Comparison of ENCODE assay signal across 16 cellular contexts in the genomic region with DNA sequence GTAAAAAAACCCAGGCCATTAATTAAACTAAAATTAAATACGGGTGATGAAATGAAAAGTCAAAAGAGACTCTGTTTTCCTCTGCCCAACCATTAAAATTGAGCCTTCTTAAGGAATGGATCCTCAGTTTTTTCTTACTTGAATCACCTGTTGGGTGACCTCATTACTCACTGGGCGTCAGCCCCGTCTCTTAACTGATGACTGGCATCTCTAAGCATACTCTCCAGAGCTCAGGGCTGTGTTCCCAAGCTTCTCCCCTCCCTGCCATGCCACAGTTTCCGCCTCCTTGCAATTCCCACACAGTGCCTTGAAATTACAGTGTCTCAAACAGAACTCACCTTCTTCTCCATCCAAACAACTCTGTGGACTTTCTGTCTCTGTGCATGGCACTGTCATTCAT.
DNase-seq lines count a peak whose midpoint lies in the region; ATAC-seq and TF ChIP-seq lines count a peak whose summit lies in the region.
"Had no signal": no experiment of that assay in that cellular context is flagged by ENCODE, and none has a peak within 500 bp of the region (broad histone marks: within the 10 kb centered on the region; RNA-seq: fewer than 3 reads in every experiment).

No MANE protein-coding gene starts in this region.

- H3K27ac Mint-ChIP-seq in immature natural killer cell = no peak overlapping the region
- H3K27ac Mint-ChIP-seq: GM23338 had no signal

- H3K27me3 Mint-ChIP-seq in immature natural killer cell (ENCODE audit: low read depth in 3 of 3) = no peaks in the 10 kb centered on the region
- H3K27me3 Mint-ChIP-seq: CD4-positive, CD25-positive, alpha-beta regulatory T cell had no signal

- no peaks in the 10 kb centered on the region for H3K36me3 ChIP-seq in HEK293 (ENCODE audit: control insufficient read depth in 2 of 2, insufficient read depth in 1 of 2, low read length in 2 of 2)
- H3K36me3 ChIP-seq: BE2C had no signal

- no peak overlapping the region for H3K4me3 Mint-ChIP-seq in immature natural killer cell
- H3K4me3 Mint-ChIP-seq: CD4-positive, CD25-positive, alpha-beta regulatory T cell; GM23338 had no signal

- H3K9me3 ChIP-seq in HEK293 (ENCODE audit: control insufficient read depth, insufficient read depth, low read depth, low read length) = no peaks in the 10 kb centered on the region
- H3K9me3 ChIP-seq: BE2C, Caco-2 had no signal

- H3K4me1 Mint-ChIP-seq in immature natural killer cell = no peaks in the 10 kb centered on the region
- H3K4me1 Mint-ChIP-seq: CD4-positive, CD25-positive, alpha-beta regulatory T cell had no signal

- ATAC-seq in foreskin keratinocyte (peak; percentile 70), GM19351 (IDR thresholded peaks at IDR 0.05; ENCODE audit: unreplicated experiment) (no peak), HG03095 (IDR thresholded peaks at IDR 0.05; ENCODE audit: unreplicated experiment) (no peak)
- ATAC-seq: GM23338 had no signal

- H3K4me1 ChIP-seq in HEK293 (ENCODE audit: control insufficient read depth, insufficient read depth, low read length) (no peaks in the 10 kb centered on the region), foreskin keratinocyte (no peaks in the 10 kb centered on the region)
- H3K4me1 ChIP-seq: BE2C, Caco-2 had no signal

- H3K4me3 ChIP-seq in HEK293 (ENCODE audit: low read depth, low read length) = no peak overlapping the region
- H3K4me3 ChIP-seq: GM23338 had no signal

- DNase-seq in HT1080 (ENCODE audit: low read depth) (peak; percentile 3), NCI-H69 (lab: John Stamatoyannopoulos, UW) (peak; percentile 70), foreskin keratinocyte (peak in 1 of 2 donors; percentile 36), immature natural killer cell (no peak), HEK293T (ENCODE audit: extremely low spot score) (no peak)
- DNase-seq: ACHN; BE2C; C1 segment of cervical spinal cord; Caco-2; CD4-positive, CD25-positive, alpha-beta regulatory T cell; HCEC 1CT; KG1 had no signal

- no peak for TF ChIP-seq CTCF in HEK293 (tag by site-specific recombination; IDR thresholded peaks at IDR 0.05)
- no peak for TF ChIP-seq CTCF in foreskin keratinocyte (conservative IDR thresholded peaks at IDR 0.05)

- H3K9me3 Mint-ChIP-seq in immature natural killer cell = peaks cover 2 to 17% (median 4%) of the 10 kb centered on the region in 6 donors
- H3K9me3 Mint-ChIP-seq: GM23338 had no signal

- H3K27ac ChIP-seq in HEK293 (ENCODE audit: extremely low read depth, low read depth, low read length) (no peak overlapping the region), foreskin keratinocyte (no peak overlapping the region)

- POLR2A ChIA-PET in HEK293 (lab: Yijun Ruan, JAX) = no interaction called here
- POLR2A ChIA-PET in HEK293T (lab: Yijun Ruan, JAX) = no interaction called here

- peaks cover 3% of the 10 kb centered on the region for H3K27me3 ChIP-seq in foreskin keratinocyte
- H3K27me3 ChIP-seq: BE2C had no signal

- H3K36me3 Mint-ChIP-seq in immature natural killer cell = no peaks in the 10 kb centered on the region
- H3K36me3 Mint-ChIP-seq: CD4-positive, CD25-positive, alpha-beta regulatory T cell had no signal

- CTCF ChIA-PET in HEK293 (lab: Yijun Ruan, JAX) (interaction anchor here (0.6 kb wide), 1 partner anchor 24 kb away, joined by 3 read pairs; no protein-coding TSS in a partner anchor), HEK293T (lab: Yijun Ruan, JAX) (no interaction called here)

TF ChIP-seq in HEK293, 187 proteins besides CTCF, POLR2A, EP300 and RAD21:
- no peak for TF ChIP-seq KLF1 (tag by site-specific recombination; IDR thresholded peaks at IDR 0.05)
- no peak for TF ChIP-seq ZNF747 (tag by site-specific recombination; IDR thresholded peaks at IDR 0.05)
- 0 out of 2 replicates have a peak, but pooled peaks have one; percentile 30 for TF ChIP-seq TRIM28 (IDR thresholded peaks at IDR 0.05; ENCODE audit: borderline replicate concordance, low read length)

TF ChIP-seq in HEK293T, 16 proteins besides CTCF, POLR2A, EP300 and RAD21:
- no peak for TF ChIP-seq ZNF384 (IDR thresholded peaks at IDR 0.05)
- no peak for TF ChIP-seq HDGF (IDR thresholded peaks at IDR 0.05; ENCODE audit: borderline replicate concordance)
- TF ChIP-seq NFRKB (IDR thresholded peaks at IDR 0.05) = no peak
- TF ChIP-seq SP1 (IDR thresholded peaks at IDR 0.05) = no peak
- no peak for TF ChIP-seq ELF4 (IDR thresholded peaks at IDR 0.05)
- no peak for TF ChIP-seq LEF1 (IDR thresholded peaks at IDR 0.05; ENCODE audit: borderline replicate concordance)
- no peak for TF ChIP-seq ARNT (IDR thresholded peaks at IDR 0.05)

Comparison
In these comparisons a context has a peak if more than half of its experiments do, and no peak if none do; other contexts are left out.
1. DNase-seq: peak in HT1080 (single experiment) and NCI-H69 (single experiment); none in immature natural killer cell (0 of 3) and HEK293T (single experiment).